In the genomic region with DNA sequence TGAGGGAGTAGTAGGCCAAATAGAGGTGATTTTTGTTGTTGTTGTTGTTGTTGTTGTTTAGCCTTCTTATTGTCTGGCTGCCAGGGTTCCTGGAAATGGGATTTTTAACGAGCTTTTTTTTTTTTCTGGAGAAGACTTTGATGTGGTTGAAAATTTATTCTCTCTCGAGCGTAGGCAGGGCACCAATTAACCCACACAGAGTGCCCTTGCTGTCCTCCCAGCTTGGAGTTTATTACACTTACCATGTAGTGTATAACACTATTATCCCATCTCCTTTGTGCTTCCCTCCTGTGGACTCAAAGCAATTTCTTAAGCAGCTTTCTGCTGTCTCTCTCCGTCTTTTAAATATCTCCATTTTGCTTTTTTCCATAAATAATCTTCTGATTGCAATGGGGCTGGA, we compare ENCODE assay signal across 38 cellular contexts. TPM values are rescaled to one million over a fixed set of nuclear protein-coding genes. Genes with fewer than 3 reads are reported as not detected.
"Had no signal": no experiment of that assay in that cellular context is flagged by ENCODE, and none has a peak within 500 bp of the region (broad histone marks: within the 10 kb centered on the region; RNA-seq: fewer than 3 reads in every experiment).

No MANE protein-coding gene starts in this region.

- H3K27me3 ChIP-seq: brain microvascular endothelial cell, esophagus squamous epithelium, gastroesophageal sphincter had no signal

- H3K4me3 Mint-ChIP-seq: activated B cell treated with CpG ODN at 0.5 μM for 24 hours; activated CD8-positive, alpha-beta T cell treated with anti-CD3 and anti-CD28 coated beads for 36 hours; activated naive CD8-positive, alpha-beta T cell; activated T-cell treated with anti-CD3 and anti-CD28 coated beads, Interleukin-2, amount 50 U/mL, for 4 hours; activated T-helper 17 cell treated with anti-CD3 and anti-CD28 coated beads, Interleukin-2, amount 50 U/mL, for 72 hours; central memory CD8-positive, alpha-beta T cell; dendritic cell treated with granulocyte-macrophage colony-stimulating factor and Interleukin-4, amounts not matched to agents 40 ng/mL and 50 ng/mL, for 4 days; effector memory CD8-positive, alpha-beta T cell; T-helper 17 cell; T-helper 2 cell treated with Interferon-gamma antibody and Interleukin-4, amounts not matched to agents 5 μg/mL and 100 μg/mL, for 36 hours had no signal

- H3K4me1 ChIP-seq: esophagus squamous epithelium, gastroesophageal sphincter, heart right ventricle had no signal

- H3K4me3 ChIP-seq: coronary artery, esophagus squamous epithelium, gastroesophageal sphincter, heart right ventricle had no signal

- H3K36me3 Mint-ChIP-seq: activated naive CD8-positive, alpha-beta T cell had no signal

- H3K4me1 Mint-ChIP-seq: activated B cell treated with CpG ODN at 0.5 μM for 24 hours; activated T-helper 17 cell treated with anti-CD3 and anti-CD28 coated beads, Interleukin-2, amount 50 U/mL, for 72 hours; central memory CD8-positive, alpha-beta T cell had no signal

- ATAC-seq: activated CD4-positive, CD25-positive, alpha-beta regulatory T cell treated with anti-CD3 and anti-CD28 coated beads, Interleukin-2, amount 50 U/mL, for 24 hours; activated CD8-positive, alpha-beta T cell treated with anti-CD3 and anti-CD28 coated beads for 36 hours; activated T-cell treated with anti-CD3 and anti-CD28 coated beads, Interleukin-2, amount 50 U/mL, for 4 hours; activated T-helper 17 cell treated with anti-CD3 and anti-CD28 coated beads, Interleukin-2, amount 50 U/mL, for 72 hours; effector memory CD8-positive, alpha-beta T cell; gastroesophageal sphincter; heart right ventricle; T-helper 17 cell had no signal

- DNase-seq: activated B cell treated with CpG ODN at 0.5 μM for 24 hours; activated CD4-positive, alpha-beta T cell treated with anti-CD3 and anti-CD28 coated beads for 48 hours; activated CD4-positive, alpha-beta T cell treated with anti-CD3 and anti-CD28 coated beads, Interleukin-2, amount 50 U/mL, for 1 hour; activated CD4-positive, alpha-beta T cell treated with anti-CD3 and anti-CD28 coated beads, Interleukin-2, amount 50 U/mL, for 48 hours; activated CD8-positive, alpha-beta memory T cell treated with anti-CD3 and anti-CD28 coated beads for 24 hours; activated CD8-positive, alpha-beta T cell treated with anti-CD3 and anti-CD28 coated beads for 36 hours; activated effector memory CD4-positive, alpha-beta T cell treated with Interleukin-2 at 50 U/mL for 16 hours; activated gamma-delta T cell treated with Interleukin-2 at 50 U/mL for 16 hours; activated naive CD4-positive, alpha-beta T cell treated with anti-CD3 and anti-CD28 coated beads, Interleukin-2, amount 50 U/mL, for 16 hours; activated naive CD4-positive, alpha-beta T cell treated with Interleukin-2 at 50 U/mL for 16 hours; activated T-cell treated with anti-CD3 and anti-CD28 coated beads, Interleukin-2, amount 50 U/mL, for 4 hours; amniotic stem cell; anterior cingulate cortex; brain microvascular endothelial cell; effector CD4-positive, alpha-beta T cell; effector memory CD8-positive, alpha-beta T cell; esophagus squamous epithelium; foreskin melanocyte; heart right ventricle; T-helper 17 cell; T1000; WERI-Rb-1 had no signal

- H3K27me3 Mint-ChIP-seq: activated B cell treated with CpG ODN at 0.5 μM for 24 hours; activated naive CD8-positive, alpha-beta T cell had no signal

- H3K27ac ChIP-seq: brain microvascular endothelial cell, coronary artery, epithelial cell of prostate, esophagus squamous epithelium, gastroesophageal sphincter, heart right ventricle, WERI-Rb-1 had no signal

- H3K36me3 ChIP-seq: brain microvascular endothelial cell, esophagus squamous epithelium, gastroesophageal sphincter, heart right ventricle, WERI-Rb-1 had no signal

- H3K9me3 ChIP-seq: esophagus squamous epithelium, gastroesophageal sphincter, heart right ventricle had no signal

- H3K9me3 Mint-ChIP-seq: activated B cell treated with CpG ODN at 0.5 μM for 24 hours; activated CD8-positive, alpha-beta T cell treated with anti-CD3 and anti-CD28 coated beads for 36 hours; activated T-cell treated with anti-CD3 and anti-CD28 coated beads, Interleukin-2, amount 50 U/mL, for 4 hours; activated T-helper 17 cell treated with anti-CD3 and anti-CD28 coated beads, Interleukin-2, amount 50 U/mL, for 72 hours; effector memory CD8-positive, alpha-beta T cell; T-helper 2 cell treated with Interferon-gamma antibody and Interleukin-4, amounts not matched to agents 5 μg/mL and 100 μg/mL, for 36 hours had no signal

- H3K27ac Mint-ChIP-seq: activated B cell treated with CpG ODN at 0.5 μM for 24 hours; activated CD8-positive, alpha-beta T cell treated with anti-CD3 and anti-CD28 coated beads for 36 hours; activated naive CD8-positive, alpha-beta T cell; activated T-helper 17 cell treated with anti-CD3 and anti-CD28 coated beads, Interleukin-2, amount 50 U/mL, for 72 hours; dendritic cell treated with granulocyte-macrophage colony-stimulating factor and Interleukin-4, amounts not matched to agents 40 ng/mL and 50 ng/mL, for 4 days; effector memory CD8-positive, alpha-beta T cell; T-helper 17 cell; T-helper 2 cell treated with Interferon-gamma antibody and Interleukin-4, amounts not matched to agents 5 μg/mL and 100 μg/mL, for 36 hours had no signal

RNA-seq across cellular contexts. Expression of gene OR2K2, which starts 57.5 kb away (rescaled TPM):
- total RNA-seq: activated B cell treated with CpG ODN at 0.5 μM for 24 hours; activated CD8-positive, alpha-beta T cell treated with anti-CD3 and anti-CD28 coated beads for 36 hours; activated T-cell treated with anti-CD3 and anti-CD28 coated beads, Interleukin-2, amount 50 U/mL, for 4 hours; activated T-helper 17 cell treated with anti-CD3 and anti-CD28 coated beads, Interleukin-2, amount 50 U/mL, for 72 hours; astrocyte; bronchial epithelial cell; cardiac septum; endothelial cell of umbilical vein; esophagus squamous epithelium; fibroblast of lung; fibroblast of villous mesenchyme; gastroesophageal sphincter; glomerular endothelial cell; T-helper 17 cell had no signal
